ENCODE assay signal across 8 cellular contexts in genomic region chr4:149997881-149998421, GRCh38.
DNase-seq lines count a peak whose midpoint lies in the region; ATAC-seq, FAIRE-seq and TF ChIP-seq lines count a peak whose summit lies in the region.

No MANE protein-coding gene starts in this region.

- POLR2A ChIA-PET in activated CD4-positive, alpha-beta T cell treated with anti-CD3 and anti-CD28 coated beads for 36 hours (lab: Charles Lee), result interaction anchor here (0.6 kb wide), 1 partner anchor 498 kb away, joined by 5 read pairs; no protein-coding TSS in a partner anchor

- H3K4me3 Mint-ChIP-seq in activated CD4-positive, alpha-beta T cell treated with anti-CD3 and anti-CD28 coated beads for 36 hours, result no peak overlapping the region
- H3K4me3 Mint-ChIP-seq in natural killer cell, result no peak overlapping the region

- no peaks in the 10 kb centered on the region for H3K27me3 ChIP-seq in bronchial epithelial cell (ENCODE audit: control insufficient read depth, insufficient read depth, low read length)

- H3K36me3 Mint-ChIP-seq in activated CD4-positive, alpha-beta T cell treated with anti-CD3 and anti-CD28 coated beads for 36 hours (ENCODE audit: low read depth), result no peaks in the 10 kb centered on the region
- no peaks in the 10 kb centered on the region for H3K36me3 Mint-ChIP-seq in natural killer cell

- intact Hi-C loops in activated CD4-positive, alpha-beta T cell treated with anti-CD3 and anti-CD28 coated beads for 36 hours (cut with DNase I, micrococcal nuclease), result loop anchor here in 1 of 2 experiments (5.0 kb wide), 3 partner anchors 209 to 869 kb away; no protein-coding TSS in a partner anchor
- intact Hi-C loops in sciatic nerve (cut with DNase I) (no loop called here), natural killer cell (cut with micrococcal nuclease) (no loop called here)

- no peaks in the 10 kb centered on the region for H3K9me3 Mint-ChIP-seq in activated CD4-positive, alpha-beta T cell treated with anti-CD3 and anti-CD28 coated beads for 36 hours (ENCODE audit: low read depth)
- no peaks in the 10 kb centered on the region for H3K9me3 Mint-ChIP-seq in natural killer cell

- H3K4me3 ChIP-seq in bronchial epithelial cell (ENCODE audit: low read depth, low read length), result no peak overlapping the region

- no peaks in the 10 kb centered on the region for H3K36me3 ChIP-seq in bronchial epithelial cell (ENCODE audit: control insufficient read depth, insufficient read depth, low read length)

- TF ChIP-seq CTCF in bronchial epithelial cell (IDR thresholded peaks at IDR 0.05; ENCODE audit: insufficient read depth, low read length, severe bottlenecking) (no peak), natural killer cell (IDR thresholded peaks at IDR 0.05) (no peak)

- peak; percentile 25 for DNase-seq in activated CD4-positive, alpha-beta T cell treated with anti-CD3 and anti-CD28 coated beads for 36 hours
- DNase-seq in activated CD4-positive, alpha-beta T cell treated with anti-CD3 and anti-CD28 coated beads for 1 hour, result no peak
- DNase-seq in bronchial epithelial cell (ENCODE audit: low read depth), result peak; percentile 84
- no peak for DNase-seq in sciatic nerve (ENCODE audit: low spot score)
- DNase-seq in natural killer cell, result no peak
- no peak for DNase-seq in AML-193 (lab: John Stamatoyannopoulos, UW)
- no peak for DNase-seq in NCI-H1417 treated with DMSO at 0.1 percent for 48 hours (lab: John Stamatoyannopoulos, UW)

- CTCF ChIA-PET in activated CD4-positive, alpha-beta T cell treated with anti-CD3 and anti-CD28 coated beads for 36 hours (lab: Charles Lee), result interaction anchor here (1.0 to 1.2 kb wide), 5 partner anchors 12 to 869 kb away, joined by 3 to 5 read pairs (median 4); no protein-coding TSS in a partner anchor

- H3K27ac Mint-ChIP-seq in activated CD4-positive, alpha-beta T cell treated with anti-CD3 and anti-CD28 coated beads for 36 hours, result no peak overlapping the region
- no peak overlapping the region for H3K27ac Mint-ChIP-seq in natural killer cell

- FAIRE-seq in bronchial epithelial cell (lab: Jason Lieb, UNC), result peak; percentile 72

- H3K4me1 Mint-ChIP-seq in activated CD4-positive, alpha-beta T cell treated with anti-CD3 and anti-CD28 coated beads for 36 hours, result peaks cover 6% of the 10 kb centered on the region
- H3K4me1 Mint-ChIP-seq in natural killer cell, result no peaks in the 10 kb centered on the region

- peak; percentile 91 for ATAC-seq in activated CD4-positive, alpha-beta T cell treated with anti-CD3 and anti-CD28 coated beads for 36 hours
- ATAC-seq in HG03520 (IDR thresholded peaks at IDR 0.05; ENCODE audit: unreplicated experiment) (peak; percentile 71), sciatic nerve (peak; percentile 64), natural killer cell (no peak)

- peaks cover 6% of the 10 kb centered on the region for H3K27me3 Mint-ChIP-seq in activated CD4-positive, alpha-beta T cell treated with anti-CD3 and anti-CD28 coated beads for 36 hours
- peaks cover 0 to 14% of the 10 kb centered on the region in 2 donors for H3K27me3 Mint-ChIP-seq in natural killer cell (ENCODE audit: low read depth in 2 of 2)

Comparison
In these comparisons a context has a peak if more than half of its experiments do, and no peak if none do; other contexts are left out.
1. DNase-seq: peak in activated CD4-positive, alpha-beta T cell treated with anti-CD3 and anti-CD28 coated beads for 36 hours (single experiment) and bronchial epithelial cell (single experiment); none in activated CD4-positive, alpha-beta T cell treated with anti-CD3 and anti-CD28 coated beads for 1 hour (single experiment), sciatic nerve (single experiment), natural killer cell (single experiment), AML-193 (0 of 2) and NCI-H1417 treated with DMSO at 0.1 percent for 48 hours (single experiment).
2. ATAC-seq: peak in activated CD4-positive, alpha-beta T cell treated with anti-CD3 and anti-CD28 coated beads for 36 hours (single experiment), HG03520 (single experiment) and sciatic nerve (single experiment); none in natural killer cell (0 of 3).